ENCODE assay signal across 2 cellular contexts in the genomic region with DNA sequence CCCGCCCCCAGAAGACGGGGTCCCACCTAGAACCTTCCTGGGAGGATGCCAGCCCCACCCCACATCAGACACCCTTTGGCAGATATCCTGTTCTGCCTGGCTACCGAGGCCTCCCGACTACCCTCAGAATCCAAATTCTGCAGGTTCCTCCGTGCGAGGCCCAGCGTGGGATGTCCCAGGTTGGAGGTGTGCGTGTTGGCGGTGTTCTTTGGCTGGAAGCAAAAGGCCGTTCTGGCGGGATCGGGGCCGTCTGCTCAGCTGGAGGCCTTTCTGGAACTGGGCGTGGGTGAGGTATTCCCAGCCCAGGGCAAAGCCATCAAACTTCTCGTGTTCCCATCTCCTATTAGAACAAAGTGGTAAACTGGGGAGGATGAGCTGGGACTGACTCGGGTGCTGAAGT.
TF ChIP-seq lines count a peak whose summit lies in the region.

No MANE protein-coding gene starts in this region.

TF ChIP-seq in HEK293, 187 proteins besides CTCF, POLR2A, EP300 and RAD21:
- TF ChIP-seq ZSCAN23 (tag by site-specific recombination; IDR thresholded peaks at IDR 0.05) (no peak), MZF1 (tag by site-specific recombination; IDR thresholded peaks at IDR 0.05; ENCODE audit: borderline replicate concordance) (no peak), YY2 (tag by site-specific recombination; IDR thresholded peaks at IDR 0.05) (no peak), EGR2 (tag by site-specific recombination; IDR thresholded peaks at IDR 0.05; ENCODE audit: low read depth) (peak; percentile 59), GLIS2 (tag by site-specific recombination; IDR thresholded peaks at IDR 0.05) (no peak)

TF ChIP-seq in GM12878, 131 proteins besides CTCF, POLR2A, EP300 and RAD21:
- TF ChIP-seq, protein P1, sequence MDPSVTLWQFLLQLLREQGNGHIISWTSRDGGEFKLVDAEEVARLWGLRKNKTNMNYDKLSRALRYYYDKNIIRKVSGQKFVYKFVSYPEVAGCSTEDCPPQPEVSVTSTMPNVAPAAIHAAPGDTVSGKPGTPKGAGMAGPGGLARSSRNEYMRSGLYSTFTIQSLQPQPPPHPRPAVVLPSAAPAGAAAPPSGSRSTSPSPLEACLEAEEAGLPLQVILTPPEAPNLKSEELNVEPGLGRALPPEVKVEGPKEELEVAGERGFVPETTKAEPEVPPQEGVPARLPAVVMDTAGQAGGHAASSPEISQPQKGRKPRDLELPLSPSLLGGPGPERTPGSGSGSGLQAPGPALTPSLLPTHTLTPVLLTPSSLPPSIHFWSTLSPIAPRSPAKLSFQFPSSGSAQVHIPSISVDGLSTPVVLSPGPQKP (IDR thresholded peaks at IDR 0.05; ENCODE audit: low read depth, low read length), result no peak
- TF ChIP-seq EZH2 (IDR thresholded peaks at IDR 0.05; ENCODE audit: borderline replicate concordance, control insufficient read depth, low read depth, low read length) (no peak), WRNIP1 (IDR thresholded peaks at IDR 0.05; ENCODE audit: borderline replicate concordance, low read depth, low read length) (no peak)
- TF ChIP-seq, protein P2, sequence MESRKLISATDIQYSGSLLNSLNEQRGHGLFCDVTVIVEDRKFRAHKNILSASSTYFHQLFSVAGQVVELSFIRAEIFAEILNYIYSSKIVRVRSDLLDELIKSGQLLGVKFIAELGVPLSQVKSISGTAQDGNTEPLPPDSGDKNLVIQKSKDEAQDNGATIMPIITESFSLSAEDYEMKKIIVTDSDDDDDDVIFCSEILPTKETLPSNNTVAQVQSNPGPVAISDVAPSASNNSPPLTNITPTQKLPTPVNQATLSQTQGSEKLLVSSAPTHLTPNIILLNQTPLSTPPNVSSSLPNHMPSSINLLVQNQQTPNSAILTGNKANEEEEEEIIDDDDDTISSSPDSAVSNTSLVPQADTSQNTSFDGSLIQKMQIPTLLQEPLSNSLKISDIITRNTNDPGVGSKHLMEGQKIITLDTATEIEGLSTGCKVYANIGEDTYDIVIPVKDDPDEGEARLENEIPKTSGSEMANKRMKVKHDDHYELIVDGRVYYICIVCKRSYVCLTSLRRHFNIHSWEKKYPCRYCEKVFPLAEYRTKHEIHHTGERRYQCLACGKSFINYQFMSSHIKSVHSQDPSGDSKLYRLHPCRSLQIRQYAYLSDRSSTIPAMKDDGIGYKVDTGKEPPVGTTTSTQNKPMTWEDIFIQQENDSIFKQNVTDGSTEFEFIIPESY (IDR thresholded peaks at IDR 0.05), result no peak
